In the genomic region with DNA sequence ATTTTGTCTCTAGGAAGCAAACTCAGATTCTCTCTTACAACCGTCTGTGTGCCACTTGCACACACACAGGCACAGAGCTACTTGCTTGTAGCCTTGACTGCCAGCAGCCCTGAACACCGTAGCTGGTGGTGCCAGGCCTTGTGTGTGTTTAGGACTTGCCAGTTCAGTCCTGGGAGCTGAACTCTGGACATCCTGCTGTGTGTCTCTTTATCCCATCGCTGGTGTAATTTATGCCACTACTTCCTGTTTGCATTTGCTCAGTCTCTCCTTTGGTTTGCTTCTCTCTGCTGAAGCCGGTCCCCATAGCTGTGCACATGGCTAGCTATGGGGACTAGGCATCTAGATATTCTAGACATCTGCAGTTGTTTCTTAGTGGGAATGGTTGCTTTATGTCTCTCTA, we compare ENCODE assay signal across 1 cellular context.
A peak's percentile ranks its signal among the peaks of the same experiment; 100 is the strongest.
TF ChIP-seq lines count a peak whose summit lies in the region.

No MANE protein-coding gene starts in this region.

TF ChIP-seq in HepG2, 621 proteins besides CTCF, POLR2A, EP300 and RAD21 (continued from another document and continues in another):
- TF ChIP-seq, protein P1, sequence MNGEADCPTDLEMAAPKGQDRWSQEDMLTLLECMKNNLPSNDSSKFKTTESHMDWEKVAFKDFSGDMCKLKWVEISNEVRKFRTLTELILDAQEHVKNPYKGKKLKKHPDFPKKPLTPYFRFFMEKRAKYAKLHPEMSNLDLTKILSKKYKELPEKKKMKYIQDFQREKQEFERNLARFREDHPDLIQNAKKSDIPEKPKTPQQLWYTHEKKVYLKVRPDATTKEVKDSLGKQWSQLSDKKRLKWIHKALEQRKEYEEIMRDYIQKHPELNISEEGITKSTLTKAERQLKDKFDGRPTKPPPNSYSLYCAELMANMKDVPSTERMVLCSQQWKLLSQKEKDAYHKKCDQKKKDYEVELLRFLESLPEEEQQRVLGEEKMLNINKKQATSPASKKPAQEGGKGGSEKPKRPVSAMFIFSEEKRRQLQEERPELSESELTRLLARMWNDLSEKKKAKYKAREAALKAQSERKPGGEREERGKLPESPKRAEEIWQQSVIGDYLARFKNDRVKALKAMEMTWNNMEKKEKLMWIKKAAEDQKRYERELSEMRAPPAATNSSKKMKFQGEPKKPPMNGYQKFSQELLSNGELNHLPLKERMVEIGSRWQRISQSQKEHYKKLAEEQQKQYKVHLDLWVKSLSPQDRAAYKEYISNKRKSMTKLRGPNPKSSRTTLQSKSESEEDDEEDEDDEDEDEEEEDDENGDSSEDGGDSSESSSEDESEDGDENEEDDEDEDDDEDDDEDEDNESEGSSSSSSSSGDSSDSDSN (CRISPR knock-in tag; IDR thresholded peaks at IDR 0.05) = no peak
- TF ChIP-seq ZNF33B (CRISPR knock-in tag; IDR thresholded peaks at IDR 0.05) (no peak), ZNF382 (CRISPR knock-in tag; IDR thresholded peaks at IDR 0.05; ENCODE audit: borderline replicate concordance) (no peak), KLF9 (CRISPR knock-in tag; IDR thresholded peaks at IDR 0.05; ENCODE audit: low read depth) (no peak), KLF13 (CRISPR knock-in tag; IDR thresholded peaks at IDR 0.05) (no peak), SIN3B (IDR thresholded peaks at IDR 0.05; ENCODE audit: low read length) (no peak), CHD4 (IDR thresholded peaks at IDR 0.05; ENCODE audit: borderline replicate concordance, low read length) (no peak), CCDC6 (CRISPR knock-in tag; IDR thresholded peaks at IDR 0.05) (no peak), ZNF780A (CRISPR knock-in tag; IDR thresholded peaks at IDR 0.05) (no peak), CBX5 (CRISPR knock-in tag; IDR thresholded peaks at IDR 0.05; ENCODE audit: borderline replicate concordance) (peak; percentile 66; the same call in 1 of the 2 replicates), ZBTB20 (CRISPR knock-in tag; IDR thresholded peaks at IDR 0.05; ENCODE audit: borderline replicate concordance, low read depth) (no peak), ZBTB21 (CRISPR knock-in tag; IDR thresholded peaks at IDR 0.05) (no peak), ZNF678 (CRISPR knock-in tag; IDR thresholded peaks at IDR 0.05) (no peak), AGO1 (IDR thresholded peaks at IDR 0.05; ENCODE audit: low read depth, low read length, poor library complexity, severe bottlenecking) (no peak), ZNF451 (CRISPR knock-in tag; IDR thresholded peaks at IDR 0.05) (no peak), MYNN (CRISPR knock-in tag; IDR thresholded peaks at IDR 0.05; ENCODE audit: low read depth) (no peak), KDM2A (CRISPR knock-in tag; IDR thresholded peaks at IDR 0.05; ENCODE audit: borderline replicate concordance, low read depth) (0 out of 2 replicates have a peak, but pooled peaks have one; percentile 25), ARID2 (CRISPR knock-in tag; IDR thresholded peaks at IDR 0.05; ENCODE audit: borderline replicate concordance) (no peak), ZFP41 (CRISPR knock-in tag; IDR thresholded peaks at IDR 0.05; ENCODE audit: borderline replicate concordance) (no peak), CBX2 (IDR thresholded peaks at IDR 0.05; ENCODE audit: low read depth, low read length) (no peak), CBX2 (CRISPR knock-in tag; IDR thresholded peaks at IDR 0.05; ENCODE audit: low read depth) (no peak), PAF1 (CRISPR knock-in tag; IDR thresholded peaks at IDR 0.05) (no peak), NPAS2 (CRISPR knock-in tag; IDR thresholded peaks at IDR 0.05; ENCODE audit: borderline replicate concordance) (no peak), TSC22D2 (CRISPR knock-in tag; IDR thresholded peaks at IDR 0.05; ENCODE audit: borderline replicate concordance) (no peak), CHD2 (IDR thresholded peaks at IDR 0.05; ENCODE audit: low read depth, low read length) (no peak), ZSCAN29 (CRISPR knock-in tag; conservative IDR thresholded peaks at IDR 0.05) (no peak), MIER2 (CRISPR knock-in tag; IDR thresholded peaks at IDR 0.05) (no peak), NFIB (CRISPR knock-in tag; IDR thresholded peaks at IDR 0.05; ENCODE audit: borderline replicate concordance) (no peak), SP5 (CRISPR knock-in tag; IDR thresholded peaks at IDR 0.05; ENCODE audit: borderline replicate concordance, low read depth) (no peak), PLRG1 (conservative IDR thresholded peaks at IDR 0.05) (no peak), ZNF546 (CRISPR knock-in tag; conservative IDR thresholded peaks at IDR 0.05) (no peak), ZNF558 (CRISPR knock-in tag; IDR thresholded peaks at IDR 0.05; ENCODE audit: borderline replicate concordance) (peak; percentile 99; the same call in 1 of the 2 replicates), SIX4 (CRISPR knock-in tag; IDR thresholded peaks at IDR 0.05) (no peak), HHEX (CRISPR knock-in tag; IDR thresholded peaks at IDR 0.05) (no peak), ZNF713 (CRISPR knock-in tag; IDR thresholded peaks at IDR 0.05) (no peak), ZSCAN21 (CRISPR knock-in tag; IDR thresholded peaks at IDR 0.05; ENCODE audit: borderline replicate concordance) (no peak), ZNF205 (CRISPR knock-in tag; IDR thresholded peaks at IDR 0.05) (no peak), ZNF788 (CRISPR knock-in tag; IDR thresholded peaks at IDR 0.05; ENCODE audit: borderline replicate concordance) (no peak), ZNF550 (CRISPR knock-in tag; IDR thresholded peaks at IDR 0.05; ENCODE audit: borderline replicate concordance) (no peak), SOX5 (CRISPR knock-in tag; IDR thresholded peaks at IDR 0.05; ENCODE audit: borderline replicate concordance) (peak; percentile 46; the same call in 1 of the 2 replicates), TOPORS (CRISPR knock-in tag; IDR thresholded peaks at IDR 0.05) (no peak), SMC3 (IDR thresholded peaks at IDR 0.05; ENCODE audit: low read length) (peak; percentile 17; the same call in 1 of the 2 replicates)
- TF ChIP-seq, protein P2, sequence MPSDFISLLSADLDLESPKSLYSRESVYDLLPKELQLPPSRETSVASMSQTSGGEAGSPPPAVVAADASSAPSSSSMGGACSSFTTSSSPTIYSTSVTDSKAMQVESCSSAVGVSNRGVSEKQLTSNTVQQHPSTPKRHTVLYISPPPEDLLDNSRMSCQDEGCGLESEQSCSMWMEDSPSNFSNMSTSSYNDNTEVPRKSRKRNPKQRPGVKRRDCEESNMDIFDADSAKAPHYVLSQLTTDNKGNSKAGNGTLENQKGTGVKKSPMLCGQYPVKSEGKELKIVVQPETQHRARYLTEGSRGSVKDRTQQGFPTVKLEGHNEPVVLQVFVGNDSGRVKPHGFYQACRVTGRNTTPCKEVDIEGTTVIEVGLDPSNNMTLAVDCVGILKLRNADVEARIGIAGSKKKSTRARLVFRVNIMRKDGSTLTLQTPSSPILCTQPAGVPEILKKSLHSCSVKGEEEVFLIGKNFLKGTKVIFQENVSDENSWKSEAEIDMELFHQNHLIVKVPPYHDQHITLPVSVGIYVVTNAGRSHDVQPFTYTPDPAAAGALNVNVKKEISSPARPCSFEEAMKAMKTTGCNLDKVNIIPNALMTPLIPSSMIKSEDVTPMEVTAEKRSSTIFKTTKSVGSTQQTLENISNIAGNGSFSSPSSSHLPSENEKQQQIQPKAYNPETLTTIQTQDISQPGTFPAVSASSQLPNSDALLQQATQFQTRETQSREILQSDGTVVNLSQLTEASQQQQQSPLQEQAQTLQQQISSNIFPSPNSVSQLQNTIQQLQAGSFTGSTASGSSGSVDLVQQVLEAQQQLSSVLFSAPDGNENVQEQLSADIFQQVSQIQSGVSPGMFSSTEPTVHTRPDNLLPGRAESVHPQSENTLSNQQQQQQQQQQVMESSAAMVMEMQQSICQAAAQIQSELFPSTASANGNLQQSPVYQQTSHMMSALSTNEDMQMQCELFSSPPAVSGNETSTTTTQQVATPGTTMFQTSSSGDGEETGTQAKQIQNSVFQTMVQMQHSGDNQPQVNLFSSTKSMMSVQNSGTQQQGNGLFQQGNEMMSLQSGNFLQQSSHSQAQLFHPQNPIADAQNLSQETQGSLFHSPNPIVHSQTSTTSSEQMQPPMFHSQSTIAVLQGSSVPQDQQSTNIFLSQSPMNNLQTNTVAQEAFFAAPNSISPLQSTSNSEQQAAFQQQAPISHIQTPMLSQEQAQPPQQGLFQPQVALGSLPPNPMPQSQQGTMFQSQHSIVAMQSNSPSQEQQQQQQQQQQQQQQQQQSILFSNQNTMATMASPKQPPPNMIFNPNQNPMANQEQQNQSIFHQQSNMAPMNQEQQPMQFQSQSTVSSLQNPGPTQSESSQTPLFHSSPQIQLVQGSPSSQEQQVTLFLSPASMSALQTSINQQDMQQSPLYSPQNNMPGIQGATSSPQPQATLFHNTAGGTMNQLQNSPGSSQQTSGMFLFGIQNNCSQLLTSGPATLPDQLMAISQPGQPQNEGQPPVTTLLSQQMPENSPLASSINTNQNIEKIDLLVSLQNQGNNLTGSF (CRISPR knock-in tag; IDR thresholded peaks at IDR 0.05) = no peak
- TF ChIP-seq, protein P3, sequence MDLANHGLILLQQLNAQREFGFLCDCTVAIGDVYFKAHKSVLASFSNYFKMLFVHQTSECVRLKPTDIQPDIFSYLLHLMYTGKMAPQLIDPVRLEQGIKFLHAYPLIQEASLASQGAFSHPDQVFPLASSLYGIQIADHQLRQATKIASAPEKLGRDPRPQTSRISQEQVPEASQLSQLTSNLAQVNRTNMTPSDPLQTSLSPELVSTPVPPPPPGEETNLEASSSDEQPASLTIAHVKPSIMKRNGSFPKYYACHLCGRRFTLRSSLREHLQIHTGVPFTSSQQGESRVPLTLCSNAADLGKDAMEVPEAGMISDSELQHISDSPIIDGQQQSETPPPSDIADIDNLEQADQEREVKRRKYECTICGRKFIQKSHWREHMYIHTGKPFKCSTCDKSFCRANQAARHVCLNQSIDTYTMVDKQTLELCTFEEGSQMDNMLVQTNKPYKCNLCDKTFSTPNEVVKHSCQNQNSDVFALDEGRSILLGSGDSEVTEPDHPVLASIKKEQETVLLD (CRISPR knock-in tag; IDR thresholded peaks at IDR 0.05; ENCODE audit: low read depth) = no peak
- TF ChIP-seq, protein P4, sequence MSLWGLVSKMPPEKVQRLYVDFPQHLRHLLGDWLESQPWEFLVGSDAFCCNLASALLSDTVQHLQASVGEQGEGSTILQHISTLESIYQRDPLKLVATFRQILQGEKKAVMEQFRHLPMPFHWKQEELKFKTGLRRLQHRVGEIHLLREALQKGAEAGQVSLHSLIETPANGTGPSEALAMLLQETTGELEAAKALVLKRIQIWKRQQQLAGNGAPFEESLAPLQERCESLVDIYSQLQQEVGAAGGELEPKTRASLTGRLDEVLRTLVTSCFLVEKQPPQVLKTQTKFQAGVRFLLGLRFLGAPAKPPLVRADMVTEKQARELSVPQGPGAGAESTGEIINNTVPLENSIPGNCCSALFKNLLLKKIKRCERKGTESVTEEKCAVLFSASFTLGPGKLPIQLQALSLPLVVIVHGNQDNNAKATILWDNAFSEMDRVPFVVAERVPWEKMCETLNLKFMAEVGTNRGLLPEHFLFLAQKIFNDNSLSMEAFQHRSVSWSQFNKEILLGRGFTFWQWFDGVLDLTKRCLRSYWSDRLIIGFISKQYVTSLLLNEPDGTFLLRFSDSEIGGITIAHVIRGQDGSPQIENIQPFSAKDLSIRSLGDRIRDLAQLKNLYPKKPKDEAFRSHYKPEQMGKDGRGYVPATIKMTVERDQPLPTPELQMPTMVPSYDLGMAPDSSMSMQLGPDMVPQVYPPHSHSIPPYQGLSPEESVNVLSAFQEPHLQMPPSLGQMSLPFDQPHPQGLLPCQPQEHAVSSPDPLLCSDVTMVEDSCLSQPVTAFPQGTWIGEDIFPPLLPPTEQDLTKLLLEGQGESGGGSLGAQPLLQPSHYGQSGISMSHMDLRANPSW (CRISPR knock-in tag; IDR thresholded peaks at IDR 0.05; ENCODE audit: borderline replicate concordance) = no peak
- TF ChIP-seq, protein P5, sequence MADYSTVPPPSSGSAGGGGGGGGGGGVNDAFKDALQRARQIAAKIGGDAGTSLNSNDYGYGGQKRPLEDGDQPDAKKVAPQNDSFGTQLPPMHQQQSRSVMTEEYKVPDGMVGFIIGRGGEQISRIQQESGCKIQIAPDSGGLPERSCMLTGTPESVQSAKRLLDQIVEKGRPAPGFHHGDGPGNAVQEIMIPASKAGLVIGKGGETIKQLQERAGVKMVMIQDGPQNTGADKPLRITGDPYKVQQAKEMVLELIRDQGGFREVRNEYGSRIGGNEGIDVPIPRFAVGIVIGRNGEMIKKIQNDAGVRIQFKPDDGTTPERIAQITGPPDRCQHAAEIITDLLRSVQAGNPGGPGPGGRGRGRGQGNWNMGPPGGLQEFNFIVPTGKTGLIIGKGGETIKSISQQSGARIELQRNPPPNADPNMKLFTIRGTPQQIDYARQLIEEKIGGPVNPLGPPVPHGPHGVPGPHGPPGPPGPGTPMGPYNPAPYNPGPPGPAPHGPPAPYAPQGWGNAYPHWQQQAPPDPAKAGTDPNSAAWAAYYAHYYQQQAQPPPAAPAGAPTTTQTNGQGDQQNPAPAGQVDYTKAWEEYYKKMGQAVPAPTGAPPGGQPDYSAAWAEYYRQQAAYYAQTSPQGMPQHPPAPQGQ (CRISPR knock-in tag; IDR thresholded peaks at IDR 0.05; ENCODE audit: borderline replicate concordance) = no peak
- TF ChIP-seq, protein P6, sequence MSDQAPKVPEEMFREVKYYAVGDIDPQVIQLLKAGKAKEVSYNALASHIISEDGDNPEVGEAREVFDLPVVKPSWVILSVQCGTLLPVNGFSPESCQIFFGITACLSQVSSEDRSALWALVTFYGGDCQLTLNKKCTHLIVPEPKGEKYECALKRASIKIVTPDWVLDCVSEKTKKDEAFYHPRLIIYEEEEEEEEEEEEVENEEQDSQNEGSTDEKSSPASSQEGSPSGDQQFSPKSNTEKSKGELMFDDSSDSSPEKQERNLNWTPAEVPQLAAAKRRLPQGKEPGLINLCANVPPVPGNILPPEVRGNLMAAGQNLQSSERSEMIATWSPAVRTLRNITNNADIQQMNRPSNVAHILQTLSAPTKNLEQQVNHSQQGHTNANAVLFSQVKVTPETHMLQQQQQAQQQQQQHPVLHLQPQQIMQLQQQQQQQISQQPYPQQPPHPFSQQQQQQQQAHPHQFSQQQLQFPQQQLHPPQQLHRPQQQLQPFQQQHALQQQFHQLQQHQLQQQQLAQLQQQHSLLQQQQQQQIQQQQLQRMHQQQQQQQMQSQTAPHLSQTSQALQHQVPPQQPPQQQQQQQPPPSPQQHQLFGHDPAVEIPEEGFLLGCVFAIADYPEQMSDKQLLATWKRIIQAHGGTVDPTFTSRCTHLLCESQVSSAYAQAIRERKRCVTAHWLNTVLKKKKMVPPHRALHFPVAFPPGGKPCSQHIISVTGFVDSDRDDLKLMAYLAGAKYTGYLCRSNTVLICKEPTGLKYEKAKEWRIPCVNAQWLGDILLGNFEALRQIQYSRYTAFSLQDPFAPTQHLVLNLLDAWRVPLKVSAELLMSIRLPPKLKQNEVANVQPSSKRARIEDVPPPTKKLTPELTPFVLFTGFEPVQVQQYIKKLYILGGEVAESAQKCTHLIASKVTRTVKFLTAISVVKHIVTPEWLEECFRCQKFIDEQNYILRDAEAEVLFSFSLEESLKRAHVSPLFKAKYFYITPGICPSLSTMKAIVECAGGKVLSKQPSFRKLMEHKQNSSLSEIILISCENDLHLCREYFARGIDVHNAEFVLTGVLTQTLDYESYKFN (CRISPR knock-in tag; conservative IDR thresholded peaks at IDR 0.05) = peak; percentile 60
- TF ChIP-seq, protein P7, sequence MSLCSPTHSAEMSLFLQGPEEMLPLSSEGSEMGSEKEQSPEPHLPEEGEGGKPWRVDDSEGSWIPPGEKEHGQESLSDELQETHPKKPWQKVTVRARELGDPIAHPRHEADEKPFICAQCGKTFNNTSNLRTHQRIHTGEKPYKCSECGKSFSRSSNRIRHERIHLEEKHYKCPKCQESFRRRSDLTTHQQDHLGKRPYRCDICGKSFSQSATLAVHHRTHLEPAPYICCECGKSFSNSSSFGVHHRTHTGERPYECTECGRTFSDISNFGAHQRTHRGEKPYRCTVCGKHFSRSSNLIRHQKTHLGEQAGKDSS (CRISPR knock-in tag; IDR thresholded peaks at IDR 0.05; ENCODE audit: borderline replicate concordance, low read depth) = no peak
